ENCODE assay signal across 1 cellular context in the genomic region with DNA sequence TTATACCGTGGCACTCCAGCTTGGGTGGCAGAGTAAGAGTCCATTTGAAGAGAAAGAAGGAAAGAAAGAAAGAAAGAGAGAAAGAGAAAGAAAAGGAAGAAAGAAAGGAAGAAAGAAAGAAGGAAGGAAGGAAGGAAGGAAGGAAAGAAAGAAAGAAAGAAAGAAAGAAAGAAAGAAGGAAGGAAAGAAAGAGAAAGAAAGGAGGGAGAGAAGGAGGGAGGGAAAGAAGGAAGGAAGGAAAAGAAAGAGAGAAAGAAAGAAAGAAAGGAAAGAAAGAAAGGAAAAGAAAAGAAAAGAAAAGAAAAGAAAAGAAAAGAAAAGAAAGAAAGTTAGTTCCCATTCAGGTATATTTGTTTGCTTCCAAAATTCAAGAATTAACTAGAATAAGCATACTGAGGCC. TPM values are rescaled to one million over a fixed set of nuclear protein-coding genes. Genes with fewer than 3 reads are reported as not detected.
"Had no signal": no experiment of that assay in that cellular context is flagged by ENCODE, and none has a peak within 500 bp of the region (broad histone marks: within the 10 kb centered on the region; RNA-seq: fewer than 3 reads in every experiment).

No MANE protein-coding gene starts in this region.

RNA-seq across cellular contexts. Expression of a gene that starts 24.5 kb away (rescaled TPM):
- total RNA-seq: G401 had no signal
